1 cellular context compared by ENCODE assay signal in the genomic region with DNA sequence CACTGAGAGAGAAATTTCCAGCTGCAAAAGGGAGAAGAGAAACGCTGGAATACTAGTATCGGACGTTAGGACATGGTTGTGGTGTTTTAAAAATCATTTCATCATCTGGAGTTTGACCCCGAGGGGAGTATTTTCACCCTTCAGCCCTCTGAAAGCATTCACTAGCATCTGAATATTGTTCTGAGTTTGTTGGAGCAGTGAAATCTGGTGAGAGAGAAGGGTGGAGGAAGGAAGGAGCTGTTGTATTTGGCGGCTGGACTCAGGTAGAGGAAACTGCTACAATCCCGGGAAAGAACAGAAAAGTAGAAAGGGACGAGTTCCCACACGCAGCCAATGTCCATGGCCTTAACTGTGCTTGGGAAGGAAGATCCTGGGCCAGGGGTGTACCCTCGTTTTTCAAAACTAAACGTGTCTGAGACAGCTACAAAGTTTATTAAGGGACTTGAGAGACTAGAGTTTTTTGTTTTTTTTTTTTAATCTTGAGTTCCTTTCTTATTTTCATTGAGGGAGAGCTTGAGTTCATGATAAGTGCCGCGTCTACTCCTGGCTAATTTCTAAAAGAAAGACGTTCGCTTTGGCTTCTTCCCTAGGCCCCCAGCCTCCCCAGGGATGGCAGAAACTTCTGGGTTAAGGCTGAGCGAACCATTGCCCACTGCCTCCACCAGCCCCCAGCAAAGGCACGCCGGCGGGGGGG.
TF ChIP-seq lines count a peak whose summit lies in the region.

No MANE protein-coding gene starts in this region.

TF ChIP-seq in HepG2, 621 proteins besides CTCF, POLR2A, EP300 and RAD21 (continued from another document and continues in another):
- TF ChIP-seq, protein P1, sequence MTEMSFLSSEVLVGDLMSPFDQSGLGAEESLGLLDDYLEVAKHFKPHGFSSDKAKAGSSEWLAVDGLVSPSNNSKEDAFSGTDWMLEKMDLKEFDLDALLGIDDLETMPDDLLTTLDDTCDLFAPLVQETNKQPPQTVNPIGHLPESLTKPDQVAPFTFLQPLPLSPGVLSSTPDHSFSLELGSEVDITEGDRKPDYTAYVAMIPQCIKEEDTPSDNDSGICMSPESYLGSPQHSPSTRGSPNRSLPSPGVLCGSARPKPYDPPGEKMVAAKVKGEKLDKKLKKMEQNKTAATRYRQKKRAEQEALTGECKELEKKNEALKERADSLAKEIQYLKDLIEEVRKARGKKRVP (CRISPR knock-in tag; IDR thresholded peaks at IDR 0.05): peak in 1 of 2 experiments; percentile 55; a peak in 2 of 4 replicates
- TF ChIP-seq ZBTB20 (CRISPR knock-in tag; IDR thresholded peaks at IDR 0.05; ENCODE audit: borderline replicate concordance, low read depth) (no peak), TOE1 (CRISPR knock-in tag; IDR thresholded peaks at IDR 0.05) (0 out of 2 replicates have a peak, but pooled peaks have one; percentile 15), ZNF547 (CRISPR knock-in tag; IDR thresholded peaks at IDR 0.05) (no peak), SP2 (CRISPR knock-in tag; IDR thresholded peaks at IDR 0.05) (0 out of 2 replicates have a peak, but pooled peaks have one; percentile 5), ZNF367 (CRISPR knock-in tag; IDR thresholded peaks at IDR 0.05; ENCODE audit: borderline replicate concordance) (no peak), YEATS4 (CRISPR knock-in tag; IDR thresholded peaks at IDR 0.05; ENCODE audit: borderline replicate concordance) (peak; percentile 57; the same call in 1 of the 2 replicates), ZNF792 (CRISPR knock-in tag; IDR thresholded peaks at IDR 0.05) (0 out of 2 replicates have a peak, but pooled peaks have one; percentile 31), POLR2G (IDR thresholded peaks at IDR 0.05; ENCODE audit: low read depth, low read length) (peak; percentile 64), HNRNPH1 (optimal IDR thresholded peaks at IDR 0.05; ENCODE audit: low read depth, low read length) (no peak), REPIN1 (CRISPR knock-in tag; IDR thresholded peaks at IDR 0.05; ENCODE audit: borderline replicate concordance, low read depth) (0 out of 2 replicates have a peak, but pooled peaks have one; percentile 17), ZNF264 (CRISPR knock-in tag; IDR thresholded peaks at IDR 0.05) (no peak), ZBTB38 (CRISPR knock-in tag; IDR thresholded peaks at IDR 0.05) (no peak), FOXM1 (CRISPR knock-in tag; IDR thresholded peaks at IDR 0.05) (0 out of 2 replicates have a peak, but pooled peaks have one; percentile 61), KAT8 (CRISPR knock-in tag; IDR thresholded peaks at IDR 0.05) (0 out of 2 replicates have a peak, but pooled peaks have one; percentile 14), ZC3H4 (CRISPR knock-in tag; IDR thresholded peaks at IDR 0.05; ENCODE audit: borderline replicate concordance) (0 out of 2 replicates have a peak, but pooled peaks have one; percentile 31), HNF4G (IDR thresholded peaks at IDR 0.05; ENCODE audit: borderline replicate concordance, low read depth, low read length) (peak; percentile 61; the same call in 1 of the 2 replicates), HNF4G (CRISPR knock-in tag; IDR thresholded peaks at IDR 0.05; ENCODE audit: borderline replicate concordance, low read depth) (0 out of 2 replicates have a peak, but pooled peaks have one; percentile 30), ZFP36L2 (CRISPR knock-in tag; IDR thresholded peaks at IDR 0.05) (no peak), ZNF136 (CRISPR knock-in tag; IDR thresholded peaks at IDR 0.05; ENCODE audit: low read depth) (no peak), KLF6 (CRISPR knock-in tag; IDR thresholded peaks at IDR 0.05) (0 out of 2 replicates have a peak, but pooled peaks have one; percentile 37), RBM22 (optimal IDR thresholded peaks at IDR 0.05; ENCODE audit: low read length) (peak; percentile 59), NR2F6 (IDR thresholded peaks at IDR 0.05) (0 out of 2 replicates have a peak, but pooled peaks have one; percentile 25), NR2F6 (CRISPR knock-in tag; IDR thresholded peaks at IDR 0.05) (no peak), POLR2AphosphoS5 (IDR thresholded peaks at IDR 0.05; ENCODE audit: low read depth, low read length) (peak; percentile 65), PHF8 (CRISPR knock-in tag; IDR thresholded peaks at IDR 0.05) (0 out of 2 replicates have a peak, but pooled peaks have one; percentile 7), NCOR1 (IDR thresholded peaks at IDR 0.05; ENCODE audit: borderline replicate concordance, low read length) (peak; percentile 47; the same call in 1 of the 2 replicates), KLF12 (CRISPR knock-in tag; IDR thresholded peaks at IDR 0.05; ENCODE audit: borderline replicate concordance) (0 out of 2 replicates have a peak, but pooled peaks have one; percentile 62), ZNF337 (CRISPR knock-in tag; IDR thresholded peaks at IDR 0.05; ENCODE audit: borderline replicate concordance, low read depth) (no peak), IKZF1 (IDR thresholded peaks at IDR 0.05) (no peak), MED1 (CRISPR knock-in tag; IDR thresholded peaks at IDR 0.05) (peak; percentile 28; the same call in 1 of the 2 replicates), PHF21A (CRISPR knock-in tag; IDR thresholded peaks at IDR 0.05) (0 out of 2 replicates have a peak, but pooled peaks have one; percentile 2), HNF4A (CRISPR knock-in tag; IDR thresholded peaks at IDR 0.05) (peak; percentile 81), NFYB (CRISPR knock-in tag; IDR thresholded peaks at IDR 0.05) (no peak), MXD4 (CRISPR knock-in tag; IDR thresholded peaks at IDR 0.05) (no peak), MTA3 (CRISPR knock-in tag; IDR thresholded peaks at IDR 0.05) (no peak), KDM1A (CRISPR knock-in tag; IDR thresholded peaks at IDR 0.05) (no peak), SMAD3 (CRISPR knock-in tag; IDR thresholded peaks at IDR 0.05) (no peak)
- TF ChIP-seq, protein P2, sequence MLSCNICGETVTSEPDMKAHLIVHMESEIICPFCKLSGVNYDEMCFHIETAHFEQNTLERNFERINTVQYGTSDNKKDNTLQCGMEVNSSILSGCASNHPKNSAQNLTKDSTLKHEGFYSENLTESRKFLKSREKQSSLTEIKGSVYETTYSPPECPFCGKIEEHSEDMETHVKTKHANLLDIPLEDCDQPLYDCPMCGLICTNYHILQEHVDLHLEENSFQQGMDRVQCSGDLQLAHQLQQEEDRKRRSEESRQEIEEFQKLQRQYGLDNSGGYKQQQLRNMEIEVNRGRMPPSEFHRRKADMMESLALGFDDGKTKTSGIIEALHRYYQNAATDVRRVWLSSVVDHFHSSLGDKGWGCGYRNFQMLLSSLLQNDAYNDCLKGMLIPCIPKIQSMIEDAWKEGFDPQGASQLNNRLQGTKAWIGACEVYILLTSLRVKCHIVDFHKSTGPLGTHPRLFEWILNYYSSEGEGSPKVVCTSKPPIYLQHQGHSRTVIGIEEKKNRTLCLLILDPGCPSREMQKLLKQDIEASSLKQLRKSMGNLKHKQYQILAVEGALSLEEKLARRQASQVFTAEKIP (CRISPR knock-in tag; IDR thresholded peaks at IDR 0.05; ENCODE audit: borderline replicate concordance): no peak
- TF ChIP-seq, protein P3, sequence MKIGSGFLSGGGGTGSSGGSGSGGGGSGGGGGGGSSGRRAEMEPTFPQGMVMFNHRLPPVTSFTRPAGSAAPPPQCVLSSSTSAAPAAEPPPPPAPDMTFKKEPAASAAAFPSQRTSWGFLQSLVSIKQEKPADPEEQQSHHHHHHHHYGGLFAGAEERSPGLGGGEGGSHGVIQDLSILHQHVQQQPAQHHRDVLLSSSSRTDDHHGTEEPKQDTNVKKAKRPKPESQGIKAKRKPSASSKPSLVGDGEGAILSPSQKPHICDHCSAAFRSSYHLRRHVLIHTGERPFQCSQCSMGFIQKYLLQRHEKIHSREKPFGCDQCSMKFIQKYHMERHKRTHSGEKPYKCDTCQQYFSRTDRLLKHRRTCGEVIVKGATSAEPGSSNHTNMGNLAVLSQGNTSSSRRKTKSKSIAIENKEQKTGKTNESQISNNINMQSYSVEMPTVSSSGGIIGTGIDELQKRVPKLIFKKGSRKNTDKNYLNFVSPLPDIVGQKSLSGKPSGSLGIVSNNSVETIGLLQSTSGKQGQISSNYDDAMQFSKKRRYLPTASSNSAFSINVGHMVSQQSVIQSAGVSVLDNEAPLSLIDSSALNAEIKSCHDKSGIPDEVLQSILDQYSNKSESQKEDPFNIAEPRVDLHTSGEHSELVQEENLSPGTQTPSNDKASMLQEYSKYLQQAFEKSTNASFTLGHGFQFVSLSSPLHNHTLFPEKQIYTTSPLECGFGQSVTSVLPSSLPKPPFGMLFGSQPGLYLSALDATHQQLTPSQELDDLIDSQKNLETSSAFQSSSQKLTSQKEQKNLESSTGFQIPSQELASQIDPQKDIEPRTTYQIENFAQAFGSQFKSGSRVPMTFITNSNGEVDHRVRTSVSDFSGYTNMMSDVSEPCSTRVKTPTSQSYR (CRISPR knock-in tag; IDR thresholded peaks at IDR 0.05; ENCODE audit: borderline replicate concordance): no peak
- TF ChIP-seq, protein P4, sequence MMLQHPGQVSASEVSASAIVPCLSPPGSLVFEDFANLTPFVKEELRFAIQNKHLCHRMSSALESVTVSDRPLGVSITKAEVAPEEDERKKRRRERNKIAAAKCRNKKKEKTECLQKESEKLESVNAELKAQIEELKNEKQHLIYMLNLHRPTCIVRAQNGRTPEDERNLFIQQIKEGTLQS (CRISPR knock-in tag; IDR thresholded peaks at IDR 0.05): 0 out of 2 replicates have a peak, but pooled peaks have one; percentile 19
- TF ChIP-seq, protein P5, sequence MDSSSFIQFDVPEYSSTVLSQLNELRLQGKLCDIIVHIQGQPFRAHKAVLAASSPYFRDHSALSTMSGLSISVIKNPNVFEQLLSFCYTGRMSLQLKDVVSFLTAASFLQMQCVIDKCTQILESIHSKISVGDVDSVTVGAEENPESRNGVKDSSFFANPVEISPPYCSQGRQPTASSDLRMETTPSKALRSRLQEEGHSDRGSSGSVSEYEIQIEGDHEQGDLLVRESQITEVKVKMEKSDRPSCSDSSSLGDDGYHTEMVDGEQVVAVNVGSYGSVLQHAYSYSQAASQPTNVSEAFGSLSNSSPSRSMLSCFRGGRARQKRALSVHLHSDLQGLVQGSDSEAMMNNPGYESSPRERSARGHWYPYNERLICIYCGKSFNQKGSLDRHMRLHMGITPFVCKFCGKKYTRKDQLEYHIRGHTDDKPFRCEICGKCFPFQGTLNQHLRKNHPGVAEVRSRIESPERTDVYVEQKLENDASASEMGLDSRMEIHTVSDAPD (CRISPR knock-in tag; IDR thresholded peaks at IDR 0.05): no peak
- TF ChIP-seq, protein P6, sequence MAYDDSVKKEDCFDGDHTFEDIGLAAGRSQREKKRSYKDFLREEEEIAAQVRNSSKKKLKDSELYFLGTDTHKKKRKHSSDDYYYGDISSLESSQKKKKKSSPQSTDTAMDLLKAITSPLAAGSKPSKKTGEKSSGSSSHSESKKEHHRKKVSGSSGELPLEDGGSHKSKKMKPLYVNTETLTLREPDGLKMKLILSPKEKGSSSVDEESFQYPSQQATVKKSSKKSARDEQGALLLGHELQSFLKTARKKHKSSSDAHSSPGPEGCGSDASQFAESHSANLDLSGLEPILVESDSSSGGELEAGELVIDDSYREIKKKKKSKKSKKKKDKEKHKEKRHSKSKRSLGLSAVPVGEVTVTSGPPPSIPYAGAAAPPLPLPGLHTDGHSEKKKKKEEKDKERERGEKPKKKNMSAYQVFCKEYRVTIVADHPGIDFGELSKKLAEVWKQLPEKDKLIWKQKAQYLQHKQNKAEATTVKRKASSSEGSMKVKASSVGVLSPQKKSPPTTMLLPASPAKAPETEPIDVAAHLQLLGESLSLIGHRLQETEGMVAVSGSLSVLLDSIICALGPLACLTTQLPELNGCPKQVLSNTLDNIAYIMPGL (CRISPR knock-in tag; IDR thresholded peaks at IDR 0.05; ENCODE audit: borderline replicate concordance in 1 of 2, low read depth in 1 of 2): 0 out of 4 replicates have a peak, but pooled peaks of 1 of the 2 experiments have one; percentile 11
- TF ChIP-seq, protein P7, sequence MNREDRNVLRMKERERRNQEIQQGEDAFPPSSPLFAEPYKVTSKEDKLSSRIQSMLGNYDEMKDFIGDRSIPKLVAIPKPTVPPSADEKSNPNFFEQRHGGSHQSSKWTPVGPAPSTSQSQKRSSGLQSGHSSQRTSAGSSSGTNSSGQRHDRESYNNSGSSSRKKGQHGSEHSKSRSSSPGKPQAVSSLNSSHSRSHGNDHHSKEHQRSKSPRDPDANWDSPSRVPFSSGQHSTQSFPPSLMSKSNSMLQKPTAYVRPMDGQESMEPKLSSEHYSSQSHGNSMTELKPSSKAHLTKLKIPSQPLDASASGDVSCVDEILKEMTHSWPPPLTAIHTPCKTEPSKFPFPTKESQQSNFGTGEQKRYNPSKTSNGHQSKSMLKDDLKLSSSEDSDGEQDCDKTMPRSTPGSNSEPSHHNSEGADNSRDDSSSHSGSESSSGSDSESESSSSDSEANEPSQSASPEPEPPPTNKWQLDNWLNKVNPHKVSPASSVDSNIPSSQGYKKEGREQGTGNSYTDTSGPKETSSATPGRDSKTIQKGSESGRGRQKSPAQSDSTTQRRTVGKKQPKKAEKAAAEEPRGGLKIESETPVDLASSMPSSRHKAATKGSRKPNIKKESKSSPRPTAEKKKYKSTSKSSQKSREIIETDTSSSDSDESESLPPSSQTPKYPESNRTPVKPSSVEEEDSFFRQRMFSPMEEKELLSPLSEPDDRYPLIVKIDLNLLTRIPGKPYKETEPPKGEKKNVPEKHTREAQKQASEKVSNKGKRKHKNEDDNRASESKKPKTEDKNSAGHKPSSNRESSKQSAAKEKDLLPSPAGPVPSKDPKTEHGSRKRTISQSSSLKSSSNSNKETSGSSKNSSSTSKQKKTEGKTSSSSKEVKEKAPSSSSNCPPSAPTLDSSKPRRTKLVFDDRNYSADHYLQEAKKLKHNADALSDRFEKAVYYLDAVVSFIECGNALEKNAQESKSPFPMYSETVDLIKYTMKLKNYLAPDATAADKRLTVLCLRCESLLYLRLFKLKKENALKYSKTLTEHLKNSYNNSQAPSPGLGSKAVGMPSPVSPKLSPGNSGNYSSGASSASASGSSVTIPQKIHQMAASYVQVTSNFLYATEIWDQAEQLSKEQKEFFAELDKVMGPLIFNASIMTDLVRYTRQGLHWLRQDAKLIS (CRISPR knock-in tag; IDR thresholded peaks at IDR 0.05): 0 out of 2 replicates have a peak, but pooled peaks have one; percentile 30
- TF ChIP-seq, protein P8, sequence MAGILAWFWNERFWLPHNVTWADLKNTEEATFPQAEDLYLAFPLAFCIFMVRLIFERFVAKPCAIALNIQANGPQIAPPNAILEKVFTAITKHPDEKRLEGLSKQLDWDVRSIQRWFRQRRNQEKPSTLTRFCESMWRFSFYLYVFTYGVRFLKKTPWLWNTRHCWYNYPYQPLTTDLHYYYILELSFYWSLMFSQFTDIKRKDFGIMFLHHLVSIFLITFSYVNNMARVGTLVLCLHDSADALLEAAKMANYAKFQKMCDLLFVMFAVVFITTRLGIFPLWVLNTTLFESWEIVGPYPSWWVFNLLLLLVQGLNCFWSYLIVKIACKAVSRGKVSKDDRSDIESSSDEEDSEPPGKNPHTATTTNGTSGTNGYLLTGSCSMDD (CRISPR knock-in tag; IDR thresholded peaks at IDR 0.05): no peak
- TF ChIP-seq, protein P9, sequence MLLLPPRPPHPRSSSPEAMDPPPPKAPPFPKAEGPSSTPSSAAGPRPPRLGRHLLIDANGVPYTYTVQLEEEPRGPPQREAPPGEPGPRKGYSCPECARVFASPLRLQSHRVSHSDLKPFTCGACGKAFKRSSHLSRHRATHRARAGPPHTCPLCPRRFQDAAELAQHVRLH (CRISPR knock-in tag; IDR thresholded peaks at IDR 0.05; ENCODE audit: borderline replicate concordance, low read depth): peak; percentile 14; the same call in 1 of the 2 replicates
- TF ChIP-seq, protein P10, sequence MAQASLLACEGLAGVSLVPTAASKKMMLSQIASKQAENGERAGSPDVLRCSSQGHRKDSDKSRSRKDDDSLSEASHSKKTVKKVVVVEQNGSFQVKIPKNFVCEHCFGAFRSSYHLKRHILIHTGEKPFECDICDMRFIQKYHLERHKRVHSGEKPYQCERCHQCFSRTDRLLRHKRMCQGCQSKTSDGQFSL (CRISPR knock-in tag; IDR thresholded peaks at IDR 0.05): no peak
